ENCODE assay signal across 31 cellular contexts in genomic region chr20:46152824-46153586, GRCh38.
"Had no signal": no experiment of that assay in that cellular context is flagged by ENCODE, and none has a peak within 500 bp of the region (broad histone marks: within the 10 kb centered on the region; RNA-seq: fewer than 3 reads in every experiment).

No MANE protein-coding gene starts in this region.

- DNase-seq: activated B cell treated with CpG ODN at 0.5 μM for 24 hours; activated CD4-positive, alpha-beta T cell treated with anti-CD3 and anti-CD28 coated beads for 48 hours; activated CD4-positive, alpha-beta T cell treated with anti-CD3 and anti-CD28 coated beads, Interleukin-2, amount 50 U/mL, for 1 hour; activated CD4-positive, alpha-beta T cell treated with anti-CD3 and anti-CD28 coated beads, Interleukin-2, amount 50 U/mL, for 48 hours; activated CD8-positive, alpha-beta memory T cell treated with anti-CD3 and anti-CD28 coated beads for 24 hours; activated CD8-positive, alpha-beta T cell treated with anti-CD3 and anti-CD28 coated beads for 36 hours; activated effector memory CD4-positive, alpha-beta T cell treated with anti-CD3 and anti-CD28 coated beads, Interleukin-2, amount 50 U/mL, for 16 hours; activated naive CD4-positive, alpha-beta T cell treated with anti-CD3 and anti-CD28 coated beads for 36 hours; activated naive CD8-positive, alpha-beta T cell treated with anti-CD3 and anti-CD28 coated beads for 36 hours; activated naive CD8-positive, alpha-beta T cell treated with anti-CD3 and anti-CD28 coated beads, Interleukin-2, amount 50 U/mL, for 24 hours; activated T-cell treated with anti-CD3 and anti-CD28 coated beads, Interleukin-2, amount 50 U/mL, for 4 hours; adrenal gland; amygdala; central memory CD4-positive, alpha-beta T cell; cerebellar nuclear complex; colonic mucosa; effector CD8-positive, alpha-beta T cell; esophagus squamous epithelium; foreskin melanocyte; T-helper 1 cell; T-helper 17 cell; T1000; WERI-Rb-1 had no signal

- ATAC-seq: activated CD4-positive, CD25-positive, alpha-beta regulatory T cell treated with anti-CD3 and anti-CD28 coated beads, Interleukin-2, amount 50 U/mL, for 24 hours; activated CD8-positive, alpha-beta T cell treated with anti-CD3 and anti-CD28 coated beads for 36 hours; activated naive CD8-positive, alpha-beta T cell treated with anti-CD3 and anti-CD28 coated beads, Interleukin-2, amount 50 U/mL, for 24 hours; activated T-cell treated with anti-CD3 and anti-CD28 coated beads, Interleukin-2, amount 50 U/mL, for 4 hours; gastroesophageal sphincter; T-helper 17 cell had no signal

- H3K36me3 ChIP-seq: adrenal gland, ascending aorta, breast epithelium, cardiac muscle cell, colonic mucosa, esophagus squamous epithelium, gastroesophageal sphincter, WERI-Rb-1 had no signal

- H3K27me3 ChIP-seq: adrenal gland, ascending aorta, cardiac muscle cell, colonic mucosa had no signal

- H3K4me1 ChIP-seq: adrenal gland, ascending aorta, breast epithelium, colonic mucosa, esophagus squamous epithelium, gastroesophageal sphincter had no signal

- H3K9me3 ChIP-seq: adrenal gland, ascending aorta, breast epithelium, colonic mucosa, esophagus squamous epithelium, gastroesophageal sphincter had no signal

- H3K27ac ChIP-seq: adrenal gland, ascending aorta, breast epithelium, cardiac muscle cell, colonic mucosa, epithelial cell of prostate, esophagus squamous epithelium, gastroesophageal sphincter, WERI-Rb-1 had no signal

- H3K4me3 ChIP-seq: adrenal gland, ascending aorta, breast epithelium, cardiac muscle cell, colonic mucosa, esophagus squamous epithelium, gastroesophageal sphincter had no signal

- FAIRE-seq: endometrium, endothelial cell of umbilical vein had no signal
